Comparison of ENCODE assay signal across 30 cellular contexts in genomic region chr14:65371784-65372183, GRCh38. TPM values are rescaled to one million over a fixed set of nuclear protein-coding genes. Genes with fewer than 3 reads are reported as not detected.
DNase-seq lines count a peak whose midpoint lies in the region; ATAC-seq, FAIRE-seq and TF ChIP-seq lines count a peak whose summit lies in the region.
"Had no signal": no experiment of that assay in that cellular context is flagged by ENCODE, and none has a peak within 500 bp of the region (broad histone marks: within the 10 kb centered on the region; RNA-seq: fewer than 3 reads in every experiment).

No MANE protein-coding gene starts in this region.

- peak overlapping the region; percentile 0 for H3K4me3 Mint-ChIP-seq in activated CD4-positive, alpha-beta T cell treated with anti-CD3 and anti-CD28 coated beads, Interleukin-2, amount 10 ng/mL, durations not matched to agents 24 days and 14 days
- no peak overlapping the region for H3K4me3 Mint-ChIP-seq in activated T-helper 2 cell treated with anti-CD3 and anti-CD28 coated beads, Interferon-gamma antibody, Interleukin-2, Interleukin-4, amounts not matched to agents 10 μg/mL and 5 μg/mL and 100 μg/mL, durations not matched to agents 14 hours and 24 hours and 36 hours (ENCODE audit: low read depth)
- H3K4me3 Mint-ChIP-seq: CD4-positive, alpha-beta T cell; central memory CD8-positive, alpha-beta T cell; immature natural killer cell; memory B cell; neural crest cell; T-cell had no signal

- no peaks in the 10 kb centered on the region for H3K27me3 Mint-ChIP-seq in activated CD4-positive, alpha-beta T cell treated with anti-CD3 and anti-CD28 coated beads, Interleukin-2, amount 10 ng/mL, durations not matched to agents 24 days and 14 days
- no peaks in the 10 kb centered on the region for H3K27me3 Mint-ChIP-seq in activated T-helper 2 cell treated with anti-CD3 and anti-CD28 coated beads, Interferon-gamma antibody, Interleukin-2, Interleukin-4, amounts not matched to agents 10 μg/mL and 5 μg/mL and 100 μg/mL, durations not matched to agents 14 hours and 24 hours and 36 hours (ENCODE audit: low read depth)
- H3K27me3 Mint-ChIP-seq: CD4-positive, alpha-beta T cell; memory B cell; T-cell had no signal

- H3K27me3 ChIP-seq in foreskin keratinocyte, result no peaks in the 10 kb centered on the region
- H3K27me3 ChIP-seq: pancreas, SJSA1, tibial nerve had no signal

- no peak for TF ChIP-seq CTCF in GM10266 (IDR thresholded peaks at IDR 0.05; ENCODE audit: control insufficient read depth, insufficient read depth, low read depth, missing control alignments)
- TF ChIP-seq CTCF in foreskin keratinocyte (conservative IDR thresholded peaks at IDR 0.05), result no peak

- H3K27ac ChIP-seq in foreskin keratinocyte, result no peak overlapping the region
- H3K27ac ChIP-seq: pancreas, SJSA1 had no signal

- peaks cover 4% of the 10 kb centered on the region for H3K4me1 ChIP-seq in foreskin keratinocyte
- H3K4me1 ChIP-seq: pancreas, SJSA1, tibial nerve had no signal

- H3K4me1 Mint-ChIP-seq in activated CD4-positive, alpha-beta T cell treated with anti-CD3 and anti-CD28 coated beads, Interleukin-2, amount 10 ng/mL, durations not matched to agents 24 days and 14 days, result peaks cover 47% of the 10 kb centered on the region
- peaks cover 51% of the 10 kb centered on the region for H3K4me1 Mint-ChIP-seq in activated T-helper 2 cell treated with anti-CD3 and anti-CD28 coated beads, Interferon-gamma antibody, Interleukin-2, Interleukin-4, amounts not matched to agents 10 μg/mL and 5 μg/mL and 100 μg/mL, durations not matched to agents 14 hours and 24 hours and 36 hours (ENCODE audit: low read depth)
- H3K4me1 Mint-ChIP-seq: central memory CD8-positive, alpha-beta T cell; immature natural killer cell had no signal

- H3K27ac Mint-ChIP-seq in activated CD4-positive, alpha-beta T cell treated with anti-CD3 and anti-CD28 coated beads, Interleukin-2, amount 10 ng/mL, durations not matched to agents 24 days and 14 days, result peak overlapping the region; percentile 88
- peak overlapping the region; percentile 86 for H3K27ac Mint-ChIP-seq in activated T-helper 2 cell treated with anti-CD3 and anti-CD28 coated beads, Interferon-gamma antibody, Interleukin-2, Interleukin-4, amounts not matched to agents 10 μg/mL and 5 μg/mL and 100 μg/mL, durations not matched to agents 14 hours and 24 hours and 36 hours
- H3K27ac Mint-ChIP-seq: CD4-positive, alpha-beta T cell; immature natural killer cell; memory B cell; T-cell had no signal

- intact Hi-C loops in activated CD4-positive, alpha-beta T cell treated with anti-CD3 and anti-CD28 coated beads, Interleukin-2, amount 10 ng/mL, durations not matched to agents 24 days and 14 days (cut with micrococcal nuclease), result loop anchor here (1.0 to 5.0 kb wide), 4 partner anchors 34 to 84 kb away; partner anchors contain the start of gene FUT8
- intact Hi-C loops in activated T-helper 2 cell treated with anti-CD3 and anti-CD28 coated beads, Interferon-gamma antibody, Interleukin-2, Interleukin-4, amounts not matched to agents 10 μg/mL and 5 μg/mL and 100 μg/mL, durations not matched to agents 14 hours and 24 hours and 36 hours (cut with micrococcal nuclease), result loop anchor here (1.0 to 5.0 kb wide), 2 partner anchors 41 to 67 kb away; partner anchors contain the start of gene FUT8

- DNase-seq in activated CD4-positive, alpha-beta T cell treated with anti-CD3 and anti-CD28 coated beads, Interleukin-2, amount 10 ng/mL, durations not matched to agents 24 days and 14 days, result no peak
- DNase-seq in activated CD4-positive, alpha-beta T cell treated with anti-CD3 and anti-CD28 coated beads for 1 hour, result no peak
- DNase-seq in GM19239 (ENCODE audit: insufficient read length, low spot score), result no peak
- DNase-seq in activated T-helper 2 cell treated with anti-CD3 and anti-CD28 coated beads, Interferon-gamma antibody, Interleukin-2, Interleukin-4, amounts not matched to agents 10 μg/mL and 5 μg/mL and 100 μg/mL, durations not matched to agents 14 hours and 24 hours and 36 hours (ENCODE audit: low spot score), result no peak
- DNase-seq in GM10266 (ENCODE audit: extremely low spot score), result no peak
- no peak for DNase-seq in foreskin keratinocyte
- DNase-seq: CD4-positive, alpha-beta T cell; dermis blood vessel endothelial cell; GOT3; hypothalamus; immature natural killer cell; MV-4-11; NCI-H1436 treated with DMSO at 0.1 percent for 48 hours; NCI-H345; NCI-H748 treated with DMSO at 0.1 percent for 48 hours; pancreas; small intestine; stimulated activated CD8-positive, alpha-beta memory T cell treated with anti-CD3 and anti-CD28 coated beads, Interleukin-4, amount 100 ng/mL, for 48 hours; T-cell had no signal

- peaks cover 4% of the 10 kb centered on the region for H3K9me3 Mint-ChIP-seq in activated CD4-positive, alpha-beta T cell treated with anti-CD3 and anti-CD28 coated beads, Interleukin-2, amount 10 ng/mL, durations not matched to agents 24 days and 14 days
- peaks cover 5% of the 10 kb centered on the region for H3K9me3 Mint-ChIP-seq in activated T-helper 2 cell treated with anti-CD3 and anti-CD28 coated beads, Interferon-gamma antibody, Interleukin-2, Interleukin-4, amounts not matched to agents 10 μg/mL and 5 μg/mL and 100 μg/mL, durations not matched to agents 14 hours and 24 hours and 36 hours
- H3K9me3 Mint-ChIP-seq: CD4-positive, alpha-beta T cell; central memory CD8-positive, alpha-beta T cell; immature natural killer cell; memory B cell; neural crest cell; T-cell had no signal

- FAIRE-seq in GM19239 (lab: Jason Lieb, UNC), result peak; percentile 8
- FAIRE-seq: A204.1, D721Med, pancreas, small intestine had no signal

- H3K36me3 Mint-ChIP-seq in activated CD4-positive, alpha-beta T cell treated with anti-CD3 and anti-CD28 coated beads, Interleukin-2, amount 10 ng/mL, durations not matched to agents 24 days and 14 days (ENCODE audit: low read depth), result peaks cover 39% of the 10 kb centered on the region
- H3K36me3 Mint-ChIP-seq in activated T-helper 2 cell treated with anti-CD3 and anti-CD28 coated beads, Interferon-gamma antibody, Interleukin-2, Interleukin-4, amounts not matched to agents 10 μg/mL and 5 μg/mL and 100 μg/mL, durations not matched to agents 14 hours and 24 hours and 36 hours (ENCODE audit: low read depth), result peaks cover 57% of the 10 kb centered on the region
- H3K36me3 Mint-ChIP-seq: immature natural killer cell, memory B cell had no signal

- ATAC-seq in HG03025 (IDR thresholded peaks at IDR 0.05; ENCODE audit: low FRiP score, unreplicated experiment) (peak; percentile 51), HG03159 (IDR thresholded peaks at IDR 0.05; ENCODE audit: unreplicated experiment) (no peak), foreskin keratinocyte (no peak)
- ATAC-seq: activated CD4-positive, CD25-positive, alpha-beta regulatory T cell treated with anti-CD3 and anti-CD28 coated beads, Interleukin-2, amount 50 U/mL, for 24 hours; left lobe of liver; pancreas; T-cell had no signal

RNA-seq across cellular contexts. Expression of gene FUT8, which starts 40.7 kb away (rescaled TPM):
- total RNA-seq in activated CD4-positive, alpha-beta T cell treated with anti-CD3 and anti-CD28 coated beads, Interleukin-2, amount 10 ng/mL, durations not matched to agents 24 days and 14 days, result 125 and 137 TPM in 2 replicates
- total RNA-seq in activated T-helper 2 cell treated with anti-CD3 and anti-CD28 coated beads, Interferon-gamma antibody, Interleukin-2, Interleukin-4, amounts not matched to agents 10 μg/mL and 5 μg/mL and 100 μg/mL, durations not matched to agents 14 hours and 24 hours and 36 hours, result 110 and 124 TPM in 2 replicates
- 30.5 and 30.8 TPM in 2 replicates for total RNA-seq in foreskin keratinocyte
- 7.9 and 10.2 TPM in 2 replicates for polyA plus RNA-seq in foreskin keratinocyte
